Comparison of ENCODE assay signal across 8 cellular contexts in the genomic region with DNA sequence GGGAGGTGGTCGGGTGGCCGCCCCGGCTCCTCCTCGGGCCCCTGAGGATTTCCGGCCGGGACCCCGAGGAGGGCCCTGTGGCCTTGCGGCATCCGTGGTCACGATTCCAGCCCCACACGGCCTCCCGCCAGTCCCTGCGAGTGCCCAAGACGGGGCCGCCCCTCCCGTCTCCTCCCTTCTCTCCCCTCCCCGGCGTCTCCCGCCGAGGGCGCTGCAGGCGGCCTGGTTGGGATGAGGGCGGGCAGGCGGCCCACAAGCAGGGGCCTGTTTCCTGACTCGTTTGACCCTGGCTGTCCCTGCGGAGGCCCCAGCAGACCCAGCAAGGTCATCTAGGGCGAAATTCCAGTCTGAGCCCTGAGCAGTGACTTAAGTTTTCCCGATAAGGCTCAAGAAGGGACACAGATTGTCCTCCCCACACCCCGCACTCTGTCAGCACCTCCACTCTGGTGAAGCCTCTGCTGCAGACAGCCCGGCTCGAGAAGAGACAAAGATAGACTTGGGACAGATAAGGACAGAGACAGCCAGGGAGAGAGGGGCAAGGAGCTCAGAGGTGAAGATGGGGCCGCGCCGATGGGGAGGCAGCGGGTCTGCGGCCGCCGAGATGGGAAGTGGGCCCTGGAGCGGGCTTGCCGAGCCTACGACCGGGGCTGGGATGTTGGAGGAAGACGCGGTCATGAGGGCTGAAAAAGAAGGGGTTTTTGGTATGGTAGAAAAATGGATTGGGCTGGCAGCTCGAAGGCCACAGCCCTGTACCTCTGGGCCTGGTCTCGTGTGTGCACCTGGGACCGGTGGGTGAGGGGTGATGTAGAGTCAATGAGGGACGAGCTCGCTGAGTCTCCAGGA.
A peak's percentile ranks its signal among the peaks of the same experiment; 100 is the strongest.
DNase-seq lines count a peak whose midpoint lies in the region; ATAC-seq lines count a peak whose summit lies in the region.

No MANE protein-coding gene starts in this region.

- H3K36me3 Mint-ChIP-seq in CD8-positive, alpha-beta memory T cell = no peaks in the 10 kb centered on the region

- peak overlapping the region in 7 of 8 donors; percentile 16 to 97 (median 80) for H3K27ac Mint-ChIP-seq in CD8-positive, alpha-beta memory T cell

- CTCF ChIA-PET in CD8-positive, alpha-beta memory T cell (lab: Charles Lee) = interaction anchor here (0.5 to 3.6 kb wide), 27 partner anchors 10 to 566 kb away, joined by 3 to 61 read pairs (median 3); partner anchors contain the start of gene ADM

- H3K4me3 Mint-ChIP-seq in CD8-positive, alpha-beta memory T cell = peak overlapping the region; percentile 74 to 94 (median 84)

- H3K9me3 Mint-ChIP-seq in CD8-positive, alpha-beta memory T cell = no peaks in the 10 kb centered on the region

- H3K4me1 ChIP-seq in CD8-positive, alpha-beta memory T cell (ENCODE audit: insufficient read depth, low read length) = peaks cover 14% of the 10 kb centered on the region
- H3K4me1 ChIP-seq in HUES6 (ENCODE audit: control insufficient read depth, insufficient read depth, low read length) = peaks cover 30% of the 10 kb centered on the region

- H3K36me3 ChIP-seq in CD8-positive, alpha-beta memory T cell (ENCODE audit: insufficient read depth, low read length) = no peaks in the 10 kb centered on the region
- H3K36me3 ChIP-seq in HUES6 (ENCODE audit: control insufficient read depth, insufficient read depth, low read length) = no peaks in the 10 kb centered on the region

- no peaks in the 10 kb centered on the region for H3K9me3 ChIP-seq in CD8-positive, alpha-beta memory T cell (ENCODE audit: low read length)
- no peaks in the 10 kb centered on the region for H3K9me3 ChIP-seq in HUES6 (ENCODE audit: control insufficient read depth, insufficient read depth, low read depth, low read length)

- H3K4me3 ChIP-seq in CD8-positive, alpha-beta memory T cell (ENCODE audit: low read length) = peak overlapping the region; percentile 83
- peak overlapping the region; percentile 55 for H3K4me3 ChIP-seq in HUES6 (ENCODE audit: low read depth, low read length)

- POLR2A ChIA-PET in CD8-positive, alpha-beta memory T cell (lab: Charles Lee) = interaction anchor here (0.6 to 1.9 kb wide), 2 partner anchors 154 to 545 kb away, joined by 4 to 6 read pairs; no protein-coding TSS in a partner anchor

- peak; percentile 21 to 62 (median 27) for DNase-seq in CD8-positive, alpha-beta memory T cell
- DNase-seq in SW 1271 (lab: John Stamatoyannopoulos, UW) (peak; percentile 33 to 71), amygdala (lab: John Stamatoyannopoulos, UW) (peak in 40 of 56 donors; percentile 14 to 68 (median 41)), left ventricle myocardium superior (peak; percentile 93), pulmonary artery endothelial cell (ENCODE audit: low read depth, low spot score) (peak; percentile 73)

- intact Hi-C loops in left ventricle myocardium superior (cut with micrococcal nuclease) = loop anchor here (5.0 to 10.0 kb wide), 2 partner anchors 213 to 566 kb away; no protein-coding TSS in a partner anchor

- peak; percentile 29 for ATAC-seq in GM19455 (IDR thresholded peaks at IDR 0.05; ENCODE audit: unreplicated experiment)
- ATAC-seq in left ventricle myocardium superior = peak; percentile 81
- ATAC-seq in HG02884 (IDR thresholded peaks at IDR 0.05; ENCODE audit: unreplicated experiment) = no peak

- peak overlapping the region; percentile 51 for H3K27ac ChIP-seq in CD8-positive, alpha-beta memory T cell (ENCODE audit: low read depth, low read length)
- peak overlapping the region; percentile 90 for H3K27ac ChIP-seq in HUES6 (ENCODE audit: low read depth, low read length)

- peak overlapping the region; percentile 93 for H3K9ac ChIP-seq in HUES6 (ENCODE audit: low read length)

- peaks cover 0 to 2% of the 10 kb centered on the region in 2 donors for H3K27me3 Mint-ChIP-seq in CD8-positive, alpha-beta memory T cell

- H3K4me1 Mint-ChIP-seq in CD8-positive, alpha-beta memory T cell = peaks cover 19 to 30% (median 24%) of the 10 kb centered on the region in 3 donors

- H3K27me3 ChIP-seq in CD8-positive, alpha-beta memory T cell (ENCODE audit: insufficient read depth, low read length, poor library complexity, severe bottlenecking) = no peaks in the 10 kb centered on the region
- H3K27me3 ChIP-seq in HUES6 (ENCODE audit: control insufficient read depth, insufficient read depth, low read length) = no peaks in the 10 kb centered on the region

Comparison
In these comparisons a context has a peak if more than half of its experiments do, and no peak if none do; other contexts are left out.
1. DNase-seq: peak in every context shown above with its lines; median percentile 93 in left ventricle myocardium superior; 73 in pulmonary artery endothelial cell; 52 in SW 1271; 41 in amygdala; 27 in CD8-positive, alpha-beta memory T cell.